Comparison of ENCODE assay signal across 8 cellular contexts in the genomic region with DNA sequence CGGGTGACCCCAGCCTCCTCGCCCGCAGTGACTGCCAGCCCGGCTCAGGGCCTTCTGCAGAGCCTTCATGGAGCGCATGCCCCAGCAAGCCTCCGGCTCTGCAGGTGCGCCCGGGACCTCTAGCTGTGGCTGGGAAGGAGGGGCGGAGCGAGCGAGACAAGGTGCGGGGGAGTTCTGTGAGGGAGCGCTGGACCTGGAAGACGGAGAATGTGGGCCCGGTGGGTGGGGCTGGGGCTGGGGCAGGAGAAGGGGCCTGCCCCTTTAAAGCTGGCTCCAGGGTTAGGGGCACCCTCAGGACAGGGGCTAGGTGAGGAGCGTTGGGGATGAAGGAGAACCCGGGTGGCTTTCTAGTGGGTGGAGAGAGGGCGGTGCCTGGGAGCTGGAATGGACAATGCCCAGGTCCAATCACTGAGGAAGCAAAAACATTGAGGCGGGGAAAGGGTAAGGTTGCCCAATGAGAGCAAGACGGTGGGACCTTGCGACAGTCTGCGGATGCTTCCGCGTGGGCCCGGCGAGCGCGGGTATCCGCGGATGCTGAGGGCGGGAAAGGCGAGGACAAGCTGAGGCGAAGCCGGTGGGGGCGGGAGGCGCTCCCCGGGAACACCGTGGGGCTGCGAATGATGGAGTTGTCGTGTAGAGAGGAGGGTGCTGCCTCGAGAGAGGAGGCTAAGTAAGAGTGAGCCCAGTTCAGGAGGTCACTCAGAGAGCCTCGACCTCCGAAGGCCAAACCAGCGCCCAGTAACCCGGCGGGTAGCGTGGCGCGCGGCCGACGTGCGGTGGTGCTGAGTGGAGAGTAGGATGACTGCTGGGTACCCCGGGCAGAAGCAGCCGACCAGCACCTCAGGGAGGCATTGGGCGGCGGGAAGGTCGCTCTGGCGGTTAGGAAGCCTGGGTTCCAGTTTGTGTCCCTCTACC. TPM values are rescaled to one million over a fixed set of nuclear protein-coding genes. Genes with fewer than 3 reads are reported as not detected.
DNase-seq lines count a peak whose midpoint lies in the region; ATAC-seq lines count a peak whose summit lies in the region.

A gene (minus strand): TSS at position 121 of the 915 bp plus-strand sequence. CDS start 43 bp downstream, at position 78.

- peak within 1 kb of the TSS; percentile 77 for H2BK5ac ChIP-seq in neuronal stem cell (ENCODE audit: low read length)

- H2BK120ac ChIP-seq in neuronal stem cell (ENCODE audit: low read depth, low read length) = no peak within 1 kb of the TSS

- H3K9me3 ChIP-seq in neuronal stem cell (replicated peaks in 1 of 2; ENCODE audit: control insufficient read depth in 2 of 2, insufficient read depth in 1 of 2, low read depth in 1 of 2, low read length in 2 of 2) = peaks cover 7 to 10% of the 10 kb centered on the region in 2 donors

- H2AK5ac ChIP-seq in neuronal stem cell (ENCODE audit: low read depth, low read length) = peak within 1 kb of the TSS; percentile 63

- peak within 1 kb of the TSS; percentile 21 for H3K14ac ChIP-seq in neuronal stem cell (ENCODE audit: low read length)

- no peaks in the 10 kb centered on the region for H3K79me1 ChIP-seq in neuronal stem cell (ENCODE audit: low read depth, low read length)

- H3K4me3 ChIP-seq in neuronal stem cell (ENCODE audit: low read length in 2 of 2) = peak within 1 kb of the TSS in 1 of 2 donors; percentile 82

- peaks cover 3 to 8% of the 10 kb centered on the region in 2 donors for H3K4me1 ChIP-seq in neuronal stem cell (ENCODE audit: control insufficient read depth in 2 of 2, insufficient read depth in 1 of 2, low read depth in 1 of 2, low read length in 2 of 2)

- H4K8ac ChIP-seq in neuronal stem cell (ENCODE audit: low read depth, low read length) = no peak within 1 kb of the TSS

- H3K36me3 ChIP-seq in neuronal stem cell (replicated peaks in 1 of 2; ENCODE audit: control insufficient read depth in 2 of 2, insufficient read depth in 2 of 2, low read length in 2 of 2) = peaks cover 0 to 8% of the 10 kb centered on the region in 2 donors

- H4K91ac ChIP-seq in neuronal stem cell (ENCODE audit: low read depth, low read length, poor library complexity) = no peak within 1 kb of the TSS

- peak within 1 kb of the TSS; percentile 96 for H3K18ac ChIP-seq in neuronal stem cell (ENCODE audit: low read length)

- no CpG with 5 or more reads among the region's 59 CpGs for WGBS in neuronal stem cell (ENCODE audit: extremely low coverage in 2 of 2, insufficient read length in 2 of 2, insufficient replicate concordance in 1 of 2), 2 donors

- H3K27me3 ChIP-seq in neuronal stem cell (ENCODE audit: control insufficient read depth in 3 of 3, insufficient read depth in 3 of 3, low read depth in 1 of 3, low read length in 3 of 3) = peaks cover 0 to 41% (median 10%) of the 10 kb centered on the region in 3 experiments

- H2AFZ ChIP-seq in neuronal stem cell (ENCODE audit: low read length) = peak within 1 kb of the TSS; percentile 71

- peak within 1 kb of the TSS; percentile 96 for H2BK15ac ChIP-seq in neuronal stem cell (ENCODE audit: low read length)

- DNase-seq in C1 segment of cervical spinal cord (lab: John Stamatoyannopoulos, UW) (peak in 13 of 14 donors; percentile 18 to 92 (median 52)), HPDE6-E6E7 (ENCODE audit: extremely low spot score) (peak; percentile 95), RPMI7951 (ENCODE audit: low read depth) (peak; percentile 72), germinal center (ENCODE audit: low spot score) (peak; percentile 88), neuronal stem cell (ENCODE audit: low spot score) (peak; percentile 58), stromal cell of bone marrow (ENCODE audit: low read depth) (peak; percentile 53)
- peak; percentile 75 for DNase-seq in activated naive CD4-positive, alpha-beta T cell treated with anti-CD3 and anti-CD28 coated beads, Interleukin-2, amount 50 U/mL, for 16 hours

- H3K27ac ChIP-seq in neuronal stem cell (replicated peaks; ENCODE audit: low read length) = no peak within 1 kb of the TSS

- H3K4me2 ChIP-seq in neuronal stem cell (ENCODE audit: insufficient read depth, low read length, poor library complexity, severe bottlenecking) = peak within 1 kb of the TSS; percentile 97

- ATAC-seq in GM19452 (IDR thresholded peaks at IDR 0.05; ENCODE audit: unreplicated experiment) = peak; percentile 88

- H3K23ac ChIP-seq in neuronal stem cell (ENCODE audit: low read depth, low read length, poor library complexity) = peak within 1 kb of the TSS; percentile 91

- peak within 1 kb of the TSS; percentile 41 for H2BK12ac ChIP-seq in neuronal stem cell (ENCODE audit: low read length)

- H3K9ac ChIP-seq in neuronal stem cell (ENCODE audit: low read depth, low read length, poor library complexity) = peak within 1 kb of the TSS; percentile 81

- peak within 1 kb of the TSS; percentile 7 for H3K4ac ChIP-seq in neuronal stem cell (ENCODE audit: low read length)

RNA-seq across cellular contexts. Expression of the gene that starts here (rescaled TPM):
- total RNA-seq in RPMI7951 (2014; rRNA removed; shearing (Covaris generic)) = 0.20 TPM in 1 of 2 replicates, not detected in the other
- polyA plus RNA-seq in neuronal stem cell (2013, experiment 1 of 2) = 0.85 TPM
- 0.44 TPM for polyA plus RNA-seq in neuronal stem cell (2013, experiment 2 of 2)

Comparison
In these comparisons a context has a peak if more than half of its experiments do, and no peak if none do; other contexts are left out.
1. Peak in DNase-seq in RPMI7951; RNA of the gene not detected or under 1 TPM.